ENCODE assay signal across 17 cellular contexts in genomic region chr6:45970326-45970725, GRCh38. TPM values are rescaled to one million over a fixed set of nuclear protein-coding genes. Genes with fewer than 3 reads are reported as not detected.
DNase-seq lines count a peak whose midpoint lies in the region; ATAC-seq and TF ChIP-seq lines count a peak whose summit lies in the region.
"Had no signal": no experiment of that assay in that cellular context is flagged by ENCODE, and none has a peak within 500 bp of the region (broad histone marks: within the 10 kb centered on the region; RNA-seq: fewer than 3 reads in every experiment).

No MANE protein-coding gene starts in this region.

- H3K4me1 ChIP-seq in cardiac muscle cell (ENCODE audit: low read depth) (peaks cover 13% of the 10 kb centered on the region), right cardiac atrium (ENCODE audit: control insufficient read depth, insufficient read depth, low read length) (peaks cover 24% of the 10 kb centered on the region), upper lobe of right lung (peaks cover 3% of the 10 kb centered on the region), tibial artery (peaks cover 0 to 5% (median 0%) of the 10 kb centered on the region in 4 donors)

- no peak overlapping the region for H3K4me3 Mint-ChIP-seq in activated T-helper 1 cell treated with anti-CD3 and anti-CD28 coated beads, Interleukin-12 subunit alpha, Interleukin-12 subunit beta, Interleukin-2, Interleukin-4 antibody, amounts not matched to agents 30 ng/mL and 10 ng/mL and 1 ng/mL, durations not matched to agents 14 hours and 24 hours and 36 hours
- H3K4me3 Mint-ChIP-seq: type B pancreatic cell had no signal

- H3K27me3 ChIP-seq in cardiac muscle cell, result no peaks in the 10 kb centered on the region
- H3K27me3 ChIP-seq in right cardiac atrium (ENCODE audit: control insufficient read depth, insufficient read depth), result no peaks in the 10 kb centered on the region
- H3K27me3 ChIP-seq in upper lobe of right lung, result no peaks in the 10 kb centered on the region
- H3K27me3 ChIP-seq in tibial artery, result no peaks in the 10 kb centered on the region
- H3K27me3 ChIP-seq: esophagus muscularis mucosa had no signal

- 16% methylated on average over 2 of the region's 2 CpGs for WGBS in right cardiac atrium

- H3K9me3 ChIP-seq in cardiac muscle cell (ENCODE audit: low read depth) (no peaks in the 10 kb centered on the region), right cardiac atrium (ENCODE audit: control insufficient read depth, low read length) (no peaks in the 10 kb centered on the region), upper lobe of right lung (no peaks in the 10 kb centered on the region), tibial artery (peaks cover 0 to 6% (median 4%) of the 10 kb centered on the region in 3 donors)
- H3K9me3 ChIP-seq: esophagus muscularis mucosa, lower lobe of right lung had no signal

- intact Hi-C loops in left cardiac atrium (cut with DNase I) (no loop called here), right cardiac atrium (cut with DNase I) (no loop called here), upper lobe of right lung (cut with DNase I) (no loop called here), tibial artery (cut with DNase I; ENCODE audit: low total_unique reads) (no loop called here)
- intact Hi-C loops in activated T-helper 1 cell treated with anti-CD3 and anti-CD28 coated beads, Interleukin-12 subunit alpha, Interleukin-12 subunit beta, Interleukin-2, Interleukin-4 antibody, amounts not matched to agents 30 ng/mL and 10 ng/mL and 1 ng/mL, durations not matched to agents 14 hours and 24 hours and 36 hours (cut with micrococcal nuclease), result no loop called here

- no peaks in the 10 kb centered on the region for H3K9me3 Mint-ChIP-seq in activated T-helper 1 cell treated with anti-CD3 and anti-CD28 coated beads, Interleukin-12 subunit alpha, Interleukin-12 subunit beta, Interleukin-2, Interleukin-4 antibody, amounts not matched to agents 30 ng/mL and 10 ng/mL and 1 ng/mL, durations not matched to agents 14 hours and 24 hours and 36 hours

- DNase-seq in cardiac muscle cell (ENCODE audit: low read depth in 1 of 2, low spot score in 1 of 2) (no peak), left cardiac atrium (no peak), NCI-H748 treated with DMSO at 0.1 percent for 48 hours (lab: John Stamatoyannopoulos, UW) (peak; percentile 15), right cardiac atrium (no peak), upper lobe of right lung (no peak), tibial artery (no peak)
- DNase-seq in activated T-helper 1 cell treated with anti-CD3 and anti-CD28 coated beads, Interleukin-12 subunit alpha, Interleukin-12 subunit beta, Interleukin-2, Interleukin-4 antibody, amounts not matched to agents 30 ng/mL and 10 ng/mL and 1 ng/mL, durations not matched to agents 14 hours and 24 hours and 36 hours (ENCODE audit: low spot score), result no peak
- DNase-seq: activated CD4-positive, CD25-positive, alpha-beta regulatory T cell treated with anti-CD3 and anti-CD28 coated beads, Interleukin-2, amount 50 U/mL, for 72 hours; amniotic stem cell; cortex of kidney; lower lobe of right lung; NCI-H1436; nucleus accumbens; SW 1271 had no signal

- H3K27me3 Mint-ChIP-seq in activated T-helper 1 cell treated with anti-CD3 and anti-CD28 coated beads, Interleukin-12 subunit alpha, Interleukin-12 subunit beta, Interleukin-2, Interleukin-4 antibody, amounts not matched to agents 30 ng/mL and 10 ng/mL and 1 ng/mL, durations not matched to agents 14 hours and 24 hours and 36 hours (ENCODE audit: insufficient read depth), result peaks cover 2% of the 10 kb centered on the region
- H3K27me3 Mint-ChIP-seq: type B pancreatic cell had no signal

- H3K36me3 Mint-ChIP-seq in activated T-helper 1 cell treated with anti-CD3 and anti-CD28 coated beads, Interleukin-12 subunit alpha, Interleukin-12 subunit beta, Interleukin-2, Interleukin-4 antibody, amounts not matched to agents 30 ng/mL and 10 ng/mL and 1 ng/mL, durations not matched to agents 14 hours and 24 hours and 36 hours (ENCODE audit: low read depth), result no peaks in the 10 kb centered on the region
- H3K36me3 Mint-ChIP-seq: type B pancreatic cell had no signal

- no peak overlapping the region for H3K4me3 ChIP-seq in cardiac muscle cell
- H3K4me3 ChIP-seq in right cardiac atrium (ENCODE audit: low read length), result no peak overlapping the region
- no peak overlapping the region for H3K4me3 ChIP-seq in upper lobe of right lung
- H3K4me3 ChIP-seq in tibial artery, result no peak overlapping the region
- H3K4me3 ChIP-seq: esophagus muscularis mucosa, lower lobe of right lung had no signal

- H3K27ac ChIP-seq in cardiac muscle cell (peak overlapping the region; percentile 1), right cardiac atrium (ENCODE audit: low read length) (peak overlapping the region; percentile 64), upper lobe of right lung (peak overlapping the region; percentile 17), tibial artery (no peak overlapping the region)

- no peak for TF ChIP-seq CTCF in cardiac muscle cell (IDR thresholded peaks at IDR 0.05; ENCODE audit: low read depth, low read length)
- no peak for TF ChIP-seq CTCF in upper lobe of right lung (IDR thresholded peaks at IDR 0.05)
- TF ChIP-seq CTCF in tibial artery (IDR thresholded peaks at IDR 0.05), result no peak

- ATAC-seq in left cardiac atrium (no peak), right cardiac atrium (no peak), upper lobe of right lung (no peak), HG03342 (IDR thresholded peaks at IDR 0.05; ENCODE audit: unreplicated experiment) (no peak)
- ATAC-seq: lower lobe of right lung had no signal

- H3K4me1 Mint-ChIP-seq in activated T-helper 1 cell treated with anti-CD3 and anti-CD28 coated beads, Interleukin-12 subunit alpha, Interleukin-12 subunit beta, Interleukin-2, Interleukin-4 antibody, amounts not matched to agents 30 ng/mL and 10 ng/mL and 1 ng/mL, durations not matched to agents 14 hours and 24 hours and 36 hours (ENCODE audit: low read depth), result peaks cover 6% of the 10 kb centered on the region

- H3K36me3 ChIP-seq in cardiac muscle cell, result no peaks in the 10 kb centered on the region
- no peaks in the 10 kb centered on the region for H3K36me3 ChIP-seq in upper lobe of right lung
- no peaks in the 10 kb centered on the region for H3K36me3 ChIP-seq in tibial artery
- H3K36me3 ChIP-seq: esophagus muscularis mucosa, lower lobe of right lung had no signal

- no peak overlapping the region for H3K27ac Mint-ChIP-seq in activated T-helper 1 cell treated with anti-CD3 and anti-CD28 coated beads, Interleukin-12 subunit alpha, Interleukin-12 subunit beta, Interleukin-2, Interleukin-4 antibody, amounts not matched to agents 30 ng/mL and 10 ng/mL and 1 ng/mL, durations not matched to agents 14 hours and 24 hours and 36 hours
- H3K27ac Mint-ChIP-seq: type B pancreatic cell had no signal

RNA-seq across cellular contexts. Expression of gene CLIC5, which starts 45.3 kb away (rescaled TPM):
- total RNA-seq in cardiac muscle cell, result 11.2 and 24.5 TPM in 2 replicates
- polyA plus RNA-seq in cardiac muscle cell, result 10.5 and 13.5 TPM in 2 replicates
- total RNA-seq in left cardiac atrium, result 100 to 1,000 TPM in 1 of 2 donors, 10 to 100 TPM in 1; 92.1 to 109 TPM
- 100 to 1,000 TPM; 115 to 150 (median 124) TPM for total RNA-seq in right cardiac atrium
- polyA plus RNA-seq in right cardiac atrium, result 60.5 TPM
- total RNA-seq in upper lobe of right lung, result 131 TPM
- total RNA-seq in activated T-helper 1 cell treated with anti-CD3 and anti-CD28 coated beads, Interleukin-12 subunit alpha, Interleukin-12 subunit beta, Interleukin-2, Interleukin-4 antibody, amounts not matched to agents 30 ng/mL and 10 ng/mL and 1 ng/mL, durations not matched to agents 14 hours and 24 hours and 36 hours, result 1.3 and 1.5 TPM in 2 replicates

Comparison
In these comparisons a context has a peak if more than half of its experiments do, and no peak if none do; other contexts are left out.
1. H3K27ac ChIP-seq: peak in cardiac muscle cell (single experiment), right cardiac atrium (single experiment) and upper lobe of right lung (single experiment); none in tibial artery (0 of 2).